In genomic region chr2:238786379-238786778, GRCh38 we compare ENCODE assay signal across 16 cellular contexts.
"Had no signal": no experiment of that assay in that cellular context is flagged by ENCODE, and none has a peak within 500 bp of the region (broad histone marks: within the 10 kb centered on the region; RNA-seq: fewer than 3 reads in every experiment).

No MANE protein-coding gene starts in this region.

- H3K4me3 ChIP-seq: adrenal gland, heart left ventricle, ovary, spleen, tibial artery, uterus had no signal

- H3K36me3 ChIP-seq: adrenal gland, heart left ventricle, ovary, spleen, tibial artery, uterus had no signal

- H3K27me3 ChIP-seq: adrenal gland, ovary, tibial artery, uterus had no signal

- ATAC-seq: activated T-helper 17 cell treated with anti-CD3 and anti-CD28 coated beads, Interleukin-2, amount 50 U/mL, for 72 hours; heart left ventricle; sciatic nerve; T-cell had no signal

- DNase-seq: activated CD4-positive, CD25-positive, alpha-beta regulatory T cell treated with anti-CD3 and anti-CD28 coated beads, Interleukin-2, amount 50 U/mL, for 72 hours; activated naive CD4-positive, alpha-beta T cell treated with anti-CD3 and anti-CD28 coated beads, Interleukin-2, amount 50 U/mL, for 16 hours; activated T-cell treated with anti-CD3 and anti-CD28 coated beads for 4 hours; adrenal gland; caudate nucleus; foreskin melanocyte; heart left ventricle; nephron progenitor cell; ovary; spleen; T-cell; T1000; tibial artery; uterus had no signal

- H3K9me3 ChIP-seq: adrenal gland, ovary, tibial artery, uterus had no signal

- H3K4me1 ChIP-seq: adrenal gland, heart left ventricle, uterus had no signal

- H3K27ac ChIP-seq: heart left ventricle, ovary, spleen, tibial artery had no signal
